ENCODE assay signal across 23 cellular contexts in the genomic region with DNA sequence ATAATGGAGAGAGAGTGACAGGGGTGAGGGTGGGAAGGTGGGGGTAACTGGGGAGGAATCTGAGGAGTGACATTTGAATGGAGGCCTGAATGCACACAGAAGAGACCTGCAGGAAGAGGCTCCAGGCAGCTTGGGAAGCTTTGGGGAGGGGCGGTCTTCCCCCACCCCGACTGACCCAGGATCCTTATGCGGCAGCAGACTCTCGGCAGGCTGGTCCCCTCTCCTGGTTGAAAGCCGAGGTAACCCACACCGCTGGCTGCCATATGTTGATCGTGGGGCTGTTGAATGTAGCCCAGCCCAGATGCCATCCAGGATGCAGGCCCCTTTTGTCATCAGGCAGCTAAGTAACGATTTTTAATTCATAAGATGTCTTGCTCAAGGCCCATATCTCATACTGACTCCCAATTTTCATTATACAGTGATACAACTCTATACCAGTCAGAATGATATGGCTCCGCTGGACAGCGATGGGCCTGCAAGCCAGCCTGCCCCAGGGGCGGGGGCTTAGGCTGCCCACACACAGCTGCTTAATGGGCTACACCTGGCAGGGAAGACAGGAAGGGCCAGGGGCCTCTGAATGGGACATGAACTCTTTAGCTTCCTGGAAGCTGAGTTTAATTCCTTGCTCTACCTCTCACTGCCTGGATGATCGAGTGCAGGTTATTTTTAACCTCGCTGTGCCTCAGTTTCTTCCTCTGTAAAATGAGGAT.
"Had no signal": no experiment of that assay in that cellular context is flagged by ENCODE, and none has a peak within 500 bp of the region (broad histone marks: within the 10 kb centered on the region; RNA-seq: fewer than 3 reads in every experiment).

No MANE protein-coding gene starts in this region.

- H3K4me3 Mint-ChIP-seq: memory B cell; mesothelial cell of epicardium; natural killer cell treated with Interleukin-12 subunit alpha and Interleukin-12 subunit beta and Interleukin-15 and Interleukin-18, amount 100 ng/mL, for 72 hours; neural progenitor cell; stimulated activated effector memory CD8-positive, alpha-beta T cell treated with anti-CD3 and anti-CD28 coated beads, Interleukin-12 subunit alpha, Interleukin-12 subunit beta, amount 100 ng/mL, for 72 hours; stimulated activated naive CD8-positive, alpha-beta T cell treated with anti-CD3 and anti-CD28 coated beads, Interleukin-15, Interleukin-2, amounts not matched to agents 100 ng/mL and 50 ng/mL, for 24 hours had no signal

- H3K4me3 ChIP-seq: colonic mucosa, esophagus muscularis mucosa, gastrocnemius medialis, left lung, lower lobe of right lung, neural progenitor cell, ovary, tibial artery, upper lobe of right lung had no signal

- H3K27ac Mint-ChIP-seq: memory B cell; mesothelial cell of epicardium; natural killer cell treated with Interleukin-12 subunit alpha and Interleukin-12 subunit beta and Interleukin-15 and Interleukin-18, amount 100 ng/mL, for 72 hours; progenitor cell of endocrine pancreas; stimulated activated effector memory CD8-positive, alpha-beta T cell treated with anti-CD3 and anti-CD28 coated beads, Interleukin-12 subunit alpha, Interleukin-12 subunit beta, amount 100 ng/mL, for 72 hours; stimulated activated naive CD8-positive, alpha-beta T cell treated with anti-CD3 and anti-CD28 coated beads, Interleukin-15, Interleukin-2, amounts not matched to agents 100 ng/mL and 50 ng/mL, for 24 hours had no signal

- H3K27me3 ChIP-seq: colonic mucosa, esophagus muscularis mucosa, gastrocnemius medialis, neural progenitor cell, ovary, upper lobe of right lung had no signal

- H3K36me3 ChIP-seq: colonic mucosa, esophagus muscularis mucosa, gastrocnemius medialis, left lung, lower lobe of right lung, neural progenitor cell, ovary, tibial artery, upper lobe of right lung had no signal

- H3K27ac ChIP-seq: colonic mucosa, epithelial cell of prostate, esophagus muscularis mucosa, gastrocnemius medialis, left lung, lower lobe of right lung, neural progenitor cell, ovary, tibial artery, upper lobe of right lung had no signal

- H3K36me3 Mint-ChIP-seq: memory B cell; mesothelial cell of epicardium; natural killer cell treated with Interleukin-12 subunit alpha and Interleukin-12 subunit beta and Interleukin-15 and Interleukin-18, amount 100 ng/mL, for 72 hours; neural progenitor cell; stimulated activated effector memory CD8-positive, alpha-beta T cell treated with anti-CD3 and anti-CD28 coated beads, Interleukin-12 subunit alpha, Interleukin-12 subunit beta, amount 100 ng/mL, for 72 hours had no signal

- H3K4me1 ChIP-seq: gastrocnemius medialis, left lung, lower lobe of right lung, tibial artery, upper lobe of right lung had no signal

- H3K9me3 ChIP-seq: colonic mucosa, esophagus muscularis mucosa, gastrocnemius medialis, left lung, lower lobe of right lung, ovary, tibial artery, upper lobe of right lung had no signal

- ATAC-seq: gastrocnemius medialis; left lung; lower lobe of right lung; natural killer cell treated with Interleukin-12 subunit alpha and Interleukin-12 subunit beta and Interleukin-15 and Interleukin-18, amount 100 ng/mL, for 72 hours; right cardiac atrium; stimulated activated effector memory CD8-positive, alpha-beta T cell treated with anti-CD3 and anti-CD28 coated beads, Interleukin-12 subunit alpha, Interleukin-12 subunit beta, amount 100 ng/mL, for 72 hours; upper lobe of right lung had no signal

- DNase-seq: colonic mucosa; effector CD8-positive, alpha-beta T cell; gastrocnemius medialis; islet precursor cell; left lung; lower lobe of right lung; nucleus accumbens; ovary; right cardiac atrium; small intestine; stimulated activated CD4-positive, alpha-beta T cell treated with anti-CD3 and anti-CD28 coated beads, Interleukin-4, amount 100 ng/mL, for 1 hour; stimulated activated CD8-positive, alpha-beta memory T cell treated with anti-CD3 and anti-CD28 coated beads, Interleukin-4, amount 100 ng/mL, for 48 hours; tibial artery; upper lobe of right lung had no signal

- H3K27me3 Mint-ChIP-seq: stimulated activated naive CD8-positive, alpha-beta T cell treated with anti-CD3 and anti-CD28 coated beads, Interleukin-15, Interleukin-2, amounts not matched to agents 100 ng/mL and 50 ng/mL, for 24 hours had no signal

- H3K9me3 Mint-ChIP-seq: memory B cell; mesothelial cell of epicardium; natural killer cell treated with Interleukin-12 subunit alpha and Interleukin-12 subunit beta and Interleukin-15 and Interleukin-18, amount 100 ng/mL, for 72 hours; neural progenitor cell; stimulated activated effector memory CD8-positive, alpha-beta T cell treated with anti-CD3 and anti-CD28 coated beads, Interleukin-12 subunit alpha, Interleukin-12 subunit beta, amount 100 ng/mL, for 72 hours; stimulated activated naive CD8-positive, alpha-beta T cell treated with anti-CD3 and anti-CD28 coated beads, Interleukin-15, Interleukin-2, amounts not matched to agents 100 ng/mL and 50 ng/mL, for 24 hours had no signal
